In genomic region chr3:46959169-46959515, GRCh38 we compare ENCODE assay signal across 10 cellular contexts. TPM values are rescaled to one million over a fixed set of nuclear protein-coding genes. Genes with fewer than 3 reads are reported as not detected.
DNase-seq lines count a peak whose midpoint lies in the region; TF ChIP-seq lines count a peak whose summit lies in the region.
"Had no signal": no experiment of that assay in that cellular context is flagged by ENCODE, and none has a peak within 500 bp of the region (broad histone marks: within the 10 kb centered on the region; RNA-seq: fewer than 3 reads in every experiment).

No MANE protein-coding gene starts in this region.

- TF ChIP-seq CTCF in adrenal gland (IDR thresholded peaks at IDR 0.05), result no peak
- TF ChIP-seq CTCF in transverse colon (IDR thresholded peaks at IDR 0.05), result no peak

- H3K9me3 ChIP-seq in adrenal gland (replicated peaks in 1 of 3) (no peaks in the 10 kb centered on the region), muscle layer of duodenum (ENCODE audit: control insufficient read depth in 1 of 2, low read length in 2 of 2) (no peaks in the 10 kb centered on the region), transverse colon (no peaks in the 10 kb centered on the region)

- H3K27me3 ChIP-seq in adrenal gland (no peaks in the 10 kb centered on the region), muscle layer of duodenum (ENCODE audit: low read depth, low read length) (no peaks in the 10 kb centered on the region), transverse colon (no peaks in the 10 kb centered on the region)

- H3K27ac ChIP-seq in adrenal gland (peak overlapping the region in 4 of 5 donors; percentile 36 to 84 (median 72)), muscle layer of duodenum (ENCODE audit: low read length) (peak overlapping the region; percentile 47), transverse colon (peak overlapping the region; percentile 1 to 74 (median 49))

- in situ Hi-C loops in transverse colon (cut with MboI; ENCODE audit: low pct_ligation_motif_present in 1 of 4, low pct_unique_long_range_greater_than_20kb in 1 of 4, low sequenced_read_pairs in 3 of 4), result no loop called here

- TF ChIP-seq POLR2A in adrenal gland (IDR thresholded peaks at IDR 0.05), result no peak
- TF ChIP-seq POLR2A in transverse colon (IDR thresholded peaks at IDR 0.05), result no peak

- H3K4me3 ChIP-seq in adrenal gland (no peak overlapping the region), muscle layer of duodenum (ENCODE audit: low read depth in 1 of 2, low read length in 2 of 2) (no peak overlapping the region), transverse colon (no peak overlapping the region)

- no peaks in the 10 kb centered on the region for H3K36me3 ChIP-seq in adrenal gland (replicated peaks in 1 of 2)
- H3K36me3 ChIP-seq in muscle layer of duodenum (ENCODE audit: control insufficient read depth in 1 of 2, insufficient read depth in 2 of 2, low read length in 2 of 2), result no peaks in the 10 kb centered on the region
- H3K36me3 ChIP-seq in transverse colon, result no peaks in the 10 kb centered on the region

- DNase-seq in activated effector memory CD4-positive, alpha-beta T cell treated with anti-CD3 and anti-CD28 coated beads, Interleukin-2, amount 50 U/mL, for 16 hours, result peak; percentile 75
- no peak for DNase-seq in activated effector memory CD4-positive, alpha-beta T cell treated with Interleukin-2 at 50 U/mL for 16 hours
- no peak for DNase-seq in adrenal gland
- no peak for DNase-seq in transverse colon
- DNase-seq in SHP77 (lab: John Stamatoyannopoulos, UW), result no peak
- DNase-seq in NCI-H345 treated with DMSO at 0.1 percent for 48 hours (lab: John Stamatoyannopoulos, UW; ENCODE audit: unreplicated experiment), result no peak
- DNase-seq in midbrain (lab: John Stamatoyannopoulos, UW), result no peak
- DNase-seq: head of caudate nucleus, NCI-H226 had no signal

- WGBS in adrenal gland, 4 donors, result 83 to 95% (median 85%) methylated on average over 4 to 6 of the region's 6 CpGs
- WGBS in transverse colon (ENCODE audit: low coverage in 1 of 2), 2 donors, result 50 to 77% methylated on average over 1 to 6 of the region's 6 CpGs

- TF ChIP-seq EP300 in transverse colon (IDR thresholded peaks at IDR 0.05; ENCODE audit: low read depth), result no peak

- intact Hi-C loops in adrenal gland (cut with DNase I), result no loop called here
- intact Hi-C loops in transverse colon (cut with DNase I; ENCODE audit: low total_unique reads), result no loop called here

- peaks cover 28 to 56% of the 10 kb centered on the region in 2 donors for H3K4me1 ChIP-seq in adrenal gland (replicated peaks in 1 of 2)
- H3K4me1 ChIP-seq in muscle layer of duodenum (ENCODE audit: control insufficient read depth in 1 of 2, insufficient read depth in 2 of 2, low read length in 2 of 2), result peaks cover 39 to 55% of the 10 kb centered on the region in 2 donors
- peaks cover 53 to 81% (median 65%) of the 10 kb centered on the region in 4 donors for H3K4me1 ChIP-seq in transverse colon

RNA-seq across cellular contexts. Expression of gene CCDC12, which starts 17.4 kb away (rescaled TPM):
- total RNA-seq in adrenal gland (10 to 100 TPM; 33.2 to 77.0 (median 65.9) TPM), transverse colon (10 to 100 TPM; 50.1 to 72.9 (median 53.0) TPM)
- 100 to 1,000 TPM in 2 of 3 donors, 10 to 100 TPM in 1; 72.0 to 145 (median 122) TPM for polyA plus RNA-seq in adrenal gland

RNA-seq across cellular contexts. Expression of gene NBEAL2, which starts 20.3 kb away (rescaled TPM):
- 10 to 100 TPM; 17.5 to 47.1 (median 29.0) TPM for total RNA-seq in adrenal gland
- 100 to 1,000 TPM in 1 of 3 donors, 10 to 100 TPM in 2; 20.8 to 154 (median 71.6) TPM for polyA plus RNA-seq in adrenal gland
- 100 to 1,000 TPM in 2 of 4 donors, 10 to 100 TPM in 2; 81.1 to 163 (median 122) TPM for total RNA-seq in transverse colon
